ENCODE assay signal across 10 cellular contexts in genomic region chr4:2402053-2402452, GRCh38. TPM values are rescaled to one million over a fixed set of nuclear protein-coding genes. Genes with fewer than 3 reads are reported as not detected.
DNase-seq lines count a peak whose midpoint lies in the region; FAIRE-seq and TF ChIP-seq lines count a peak whose summit lies in the region.
"Had no signal": no experiment of that assay in that cellular context is flagged by ENCODE, and none has a peak within 500 bp of the region (broad histone marks: within the 10 kb centered on the region; RNA-seq: fewer than 3 reads in every experiment).

No MANE protein-coding gene starts in this region.

- H3K27me3 ChIP-seq in small intestine (ENCODE audit: control insufficient read depth in 2 of 2, insufficient read depth in 2 of 2, low read length in 2 of 2): no peaks in the 10 kb centered on the region

- CTCF ChIA-PET in MCF 10A (lab: Yijun Ruan, JAX): interaction anchor here (1.5 to 1.6 kb wide), 2 partner anchors 9 to 182 kb away, joined by 4 to 7 read pairs; no protein-coding TSS in a partner anchor

- H3K27me3 Mint-ChIP-seq in MCF 10A (ENCODE audit: insufficient read depth, unreplicated experiment) (peaks cover 13% of the 10 kb centered on the region), immature natural killer cell (ENCODE audit: low read depth in 3 of 3) (peaks cover 2 to 16% (median 11%) of the 10 kb centered on the region in 3 donors)

- 1 to 6% (median 5%) methylated on average over 15 of the region's 15 CpGs for WGBS in small intestine, 3 donors

- peak overlapping the region in 1 of 2 donors; percentile 25 for H3K4me3 ChIP-seq in small intestine (ENCODE audit: low read depth in 1 of 2, low read length in 2 of 2)

- H3K27ac Mint-ChIP-seq in MCF 10A (ENCODE audit: low read depth, unreplicated experiment): no peak overlapping the region
- H3K27ac Mint-ChIP-seq in immature natural killer cell: peak overlapping the region; percentile 48 to 88 (median 82)

- BruUV-seq in MCF 10A (replicated peaks; lab: Mats Ljungman, UMichigan): no TSS peak

- no peaks in the 10 kb centered on the region for H3K36me3 Mint-ChIP-seq in MCF 10A (ENCODE audit: insufficient read depth, unreplicated experiment)
- peaks cover 0 to 3% (median 0%) of the 10 kb centered on the region in 3 donors for H3K36me3 Mint-ChIP-seq in immature natural killer cell

- H3K4me1 ChIP-seq in small intestine (ENCODE audit: control insufficient read depth in 2 of 2, insufficient read depth in 1 of 2, low read depth in 1 of 2, low read length in 1 of 2): peaks cover 0 to 11% of the 10 kb centered on the region in 2 donors

- no peaks in the 10 kb centered on the region for H3K36me3 ChIP-seq in small intestine (ENCODE audit: control insufficient read depth in 2 of 2, insufficient read depth in 2 of 2, low read length in 2 of 2)
- H3K36me3 ChIP-seq: neutrophil had no signal

- POLR2A ChIA-PET in MCF 10A (lab: Yijun Ruan, JAX): interaction anchor here (0.5 to 1.4 kb wide), 6 partner anchors 11 to 163 kb away, joined by 3 to 5 read pairs (median 3); partner anchors contain the start of genes CFAP99 and MXD4

- no peaks in the 10 kb centered on the region for H3K9me3 ChIP-seq in small intestine (ENCODE audit: control insufficient read depth, low read depth)
- H3K9me3 ChIP-seq: neutrophil had no signal

- DNase-seq in Daoy (ENCODE audit: low read depth): peak; percentile 51
- peak; percentile 79 to 90 for DNase-seq in NCI-H524 (lab: John Stamatoyannopoulos, UW)
- peak; percentile 68 for DNase-seq in MCF 10A (ENCODE audit: unreplicated experiment)
- peak in 1 of 3 donors; percentile 27 for DNase-seq in immature natural killer cell
- DNase-seq in small intestine: peak; percentile 74
- DNase-seq in A172 (ENCODE audit: low spot score): no peak
- DNase-seq in GM19240 (ENCODE audit: insufficient read length, low spot score): no peak
- DNase-seq in NCI-H446 treated with DMSO at 0.1 percent for 48 hours (lab: John Stamatoyannopoulos, UW): no peak

- no peak for TF ChIP-seq CTCF in MCF 10A (IDR thresholded peaks at IDR 0.05; ENCODE audit: unreplicated experiment)

- FAIRE-seq in small intestine (lab: Jason Lieb, UNC): no peak

- intact Hi-C loops in MCF 10A (cut with micrococcal nuclease): no loop called here

- no peak overlapping the region for H3K27ac ChIP-seq in small intestine (ENCODE audit: low read depth in 1 of 2, low read length in 1 of 2)
- H3K27ac ChIP-seq: KMS-11, neutrophil had no signal

- H3K4me1 Mint-ChIP-seq in MCF 10A (ENCODE audit: insufficient read depth, unreplicated experiment) (peaks cover 13% of the 10 kb centered on the region), immature natural killer cell (peaks cover 58 to 66% of the 10 kb centered on the region in 2 donors)

- H3K4me3 Mint-ChIP-seq in MCF 10A (ENCODE audit: unreplicated experiment) (peak overlapping the region; percentile 49), immature natural killer cell (peak overlapping the region; percentile 77 to 92 (median 81))

- H3K9me3 Mint-ChIP-seq in MCF 10A (ENCODE audit: unreplicated experiment) (no peaks in the 10 kb centered on the region), immature natural killer cell (no peaks in the 10 kb centered on the region)

RNA-seq across cellular contexts. Expression of gene ZFYVE28, which starts 16.4 kb away (rescaled TPM):
- total RNA-seq in Daoy (2014; rRNA removed; shearing (Covaris generic)): 0.97 and 1.5 TPM in 2 replicates
- 1.6 and 2.5 TPM in 2 replicates for total RNA-seq in MCF 10A (2022)
- polyA plus RNA-seq in immature natural killer cell: 10 to 100 TPM; 11.9 to 17.5 (median 14.4) TPM
- polyA plus RNA-seq in small intestine: 10 to 100 TPM in 2 of 3 donors, 1 to 10 TPM in 1; 9.3 to 29.5 (median 16.2) TPM
- total RNA-seq in A172 (2014; rRNA removed; shearing (Covaris generic)): 0.89 and 3.4 TPM in 2 replicates

RNA-seq across cellular contexts. Expression of gene CFAP99, which starts 16.7 kb away (rescaled TPM):
- not detected in 2 replicates for total RNA-seq in Daoy (2014; rRNA removed; shearing (Covaris generic))
- 0.16 TPM in 1 of 2 replicates, not detected in the other for total RNA-seq in MCF 10A (2022)
- not detected for polyA plus RNA-seq in immature natural killer cell
- under 1 TPM in 2 of 3 donors, not detected in 1; 0.15 to 0.67 TPM for polyA plus RNA-seq in small intestine
- not detected in 2 replicates for total RNA-seq in A172 (2014; rRNA removed; shearing (Covaris generic))

Comparison
In these comparisons a context has a peak if more than half of its experiments do, and no peak if none do; other contexts are left out.
1. DNase-seq: peak in Daoy (single experiment), NCI-H524 (2 of 2), MCF 10A (single experiment) and small intestine (single experiment); none in A172 (single experiment), GM19240 (single experiment) and NCI-H446 treated with DMSO at 0.1 percent for 48 hours (single experiment).